ENCODE assay signal across 19 cellular contexts in genomic region chr5:30574761-30575160, GRCh38.
DNase-seq lines count a peak whose midpoint lies in the region; TF ChIP-seq lines count a peak whose summit lies in the region.
"Had no signal": no experiment of that assay in that cellular context is flagged by ENCODE, and none has a peak within 500 bp of the region (broad histone marks: within the 10 kb centered on the region; RNA-seq: fewer than 3 reads in every experiment).

No MANE protein-coding gene starts in this region.

- peaks cover 10% of the 10 kb centered on the region for H3K4me1 ChIP-seq in SJCRH30
- H3K4me1 ChIP-seq: A549 had no signal

- TF ChIP-seq CTCF in choroid plexus epithelial cell (conservative IDR thresholded peaks at IDR 0.05; ENCODE audit: low read depth, low read length): no peak

- no peak overlapping the region for H3K4me3 ChIP-seq in SJCRH30
- H3K4me3 ChIP-seq in choroid plexus epithelial cell (ENCODE audit: low read depth, low read length): no peak overlapping the region
- H3K4me3 ChIP-seq: A549 had no signal

- peak overlapping the region; percentile 22 for H3K27ac ChIP-seq in SJCRH30
- H3K27ac ChIP-seq: A549, RWPE1 had no signal

- H3K9me3 ChIP-seq in SJCRH30 (replicated peaks): no peaks in the 10 kb centered on the region
- H3K9me3 ChIP-seq: A549 had no signal

- no peaks in the 10 kb centered on the region for H3K36me3 ChIP-seq in SJCRH30

- peak; percentile 15 for DNase-seq in HS-5 (ENCODE audit: low read depth)
- DNase-seq in SJCRH30: peak; percentile 13 to 33
- peak; percentile 22 for DNase-seq in choroid plexus epithelial cell (ENCODE audit: low read depth)
- DNase-seq in renal cortical epithelial cell (ENCODE audit: low read depth): peak; percentile 22
- no peak for DNase-seq in inferior parietal cortex (ENCODE audit: extremely low spot score)
- no peak for DNase-seq in amniotic stem cell (lab: John Stamatoyannopoulos, UW)
- DNase-seq in ecto neural progenitor cell (ENCODE audit: low spot score): no peak
- DNase-seq: DMS79; KBM-7; NCI-H1092; NCI-H1436; NCI-H1930; NCI-H2227 treated with DMSO at 0.1 percent for 48 hours; NCI-H510A treated with DMSO at 0.1 percent for 48 hours; NCI-H774; NK-92 treated with Interleukin-12 subunit alpha and Interleukin-12 subunit beta, amount 100 ng/mL, for 24 hours; SHP77 treated with DMSO at 0.1 percent for 48 hours had no signal

- no peaks in the 10 kb centered on the region; the same call in 1 of the 2 replicates for H3K27me3 ChIP-seq in SJCRH30

Comparison
In these comparisons a context has a peak if more than half of its experiments do, and no peak if none do; other contexts are left out.
1. DNase-seq: peak in HS-5 (single experiment), SJCRH30 (2 of 2), choroid plexus epithelial cell (single experiment) and renal cortical epithelial cell (single experiment); none in inferior parietal cortex (single experiment), amniotic stem cell (single experiment) and ecto neural progenitor cell (single experiment).